In genomic region chr10:28663576-28664368, GRCh38 we compare ENCODE assay signal across 1 cellular context.
A peak's percentile ranks its signal among the peaks of the same experiment; 100 is the strongest.
TF ChIP-seq lines count a peak whose summit lies in the region.

No MANE protein-coding gene starts in this region.

TF ChIP-seq in HepG2, 621 proteins besides CTCF, POLR2A, EP300 and RAD21 (continued from another document and continues in another):
- TF ChIP-seq, protein P1, sequence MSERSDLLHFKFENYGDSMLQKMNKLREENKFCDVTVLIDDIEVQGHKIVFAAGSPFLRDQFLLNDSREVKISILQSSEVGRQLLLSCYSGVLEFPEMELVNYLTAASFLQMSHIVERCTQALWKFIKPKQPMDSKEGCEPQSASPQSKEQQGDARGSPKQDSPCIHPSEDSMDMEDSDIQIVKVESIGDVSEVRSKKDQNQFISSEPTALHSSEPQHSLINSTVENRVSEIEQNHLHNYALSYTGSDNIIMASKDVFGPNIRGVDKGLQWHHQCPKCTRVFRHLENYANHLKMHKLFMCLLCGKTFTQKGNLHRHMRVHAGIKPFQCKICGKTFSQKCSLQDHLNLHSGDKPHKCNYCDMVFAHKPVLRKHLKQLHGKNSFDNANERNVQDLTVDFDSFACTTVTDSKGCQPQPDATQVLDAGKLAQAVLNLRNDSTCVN (CRISPR knock-in tag; IDR thresholded peaks at IDR 0.05; ENCODE audit: borderline replicate concordance): no peak
- no peak for TF ChIP-seq RFXANK (CRISPR knock-in tag; IDR thresholded peaks at IDR 0.05)
- no peak for TF ChIP-seq ZNF430 (CRISPR knock-in tag; IDR thresholded peaks at IDR 0.05)
- TF ChIP-seq CHD2 (IDR thresholded peaks at IDR 0.05; ENCODE audit: low read depth, low read length): no peak
- TF ChIP-seq ZNF788 (CRISPR knock-in tag; IDR thresholded peaks at IDR 0.05; ENCODE audit: borderline replicate concordance): no peak
- no peak for TF ChIP-seq ZNF547 (CRISPR knock-in tag; IDR thresholded peaks at IDR 0.05)
- no peak for TF ChIP-seq TOPORS (CRISPR knock-in tag; IDR thresholded peaks at IDR 0.05)
- 0 out of 2 replicates have a peak, but pooled peaks have one; percentile 33 for TF ChIP-seq KDM3A (CRISPR knock-in tag; IDR thresholded peaks at IDR 0.05; ENCODE audit: low read depth)
- 0 out of 2 replicates have a peak, but pooled peaks have one; percentile 22 for TF ChIP-seq SALL1 (CRISPR knock-in tag; IDR thresholded peaks at IDR 0.05)
- TF ChIP-seq YEATS2 (CRISPR knock-in tag; IDR thresholded peaks at IDR 0.05; ENCODE audit: borderline replicate concordance): 0 out of 2 replicates have a peak, but pooled peaks have one; percentile 26
- TF ChIP-seq RARA (CRISPR knock-in tag; IDR thresholded peaks at IDR 0.05): no peak
- no peak for TF ChIP-seq TBL1XR1 (IDR thresholded peaks at IDR 0.05; ENCODE audit: borderline replicate concordance, low read length, partially characterized antibody)
- TF ChIP-seq ZSCAN29 (CRISPR knock-in tag; conservative IDR thresholded peaks at IDR 0.05): no peak
- no peak for TF ChIP-seq ONECUT2 (CRISPR knock-in tag; IDR thresholded peaks at IDR 0.05)
- TF ChIP-seq, protein P2, sequence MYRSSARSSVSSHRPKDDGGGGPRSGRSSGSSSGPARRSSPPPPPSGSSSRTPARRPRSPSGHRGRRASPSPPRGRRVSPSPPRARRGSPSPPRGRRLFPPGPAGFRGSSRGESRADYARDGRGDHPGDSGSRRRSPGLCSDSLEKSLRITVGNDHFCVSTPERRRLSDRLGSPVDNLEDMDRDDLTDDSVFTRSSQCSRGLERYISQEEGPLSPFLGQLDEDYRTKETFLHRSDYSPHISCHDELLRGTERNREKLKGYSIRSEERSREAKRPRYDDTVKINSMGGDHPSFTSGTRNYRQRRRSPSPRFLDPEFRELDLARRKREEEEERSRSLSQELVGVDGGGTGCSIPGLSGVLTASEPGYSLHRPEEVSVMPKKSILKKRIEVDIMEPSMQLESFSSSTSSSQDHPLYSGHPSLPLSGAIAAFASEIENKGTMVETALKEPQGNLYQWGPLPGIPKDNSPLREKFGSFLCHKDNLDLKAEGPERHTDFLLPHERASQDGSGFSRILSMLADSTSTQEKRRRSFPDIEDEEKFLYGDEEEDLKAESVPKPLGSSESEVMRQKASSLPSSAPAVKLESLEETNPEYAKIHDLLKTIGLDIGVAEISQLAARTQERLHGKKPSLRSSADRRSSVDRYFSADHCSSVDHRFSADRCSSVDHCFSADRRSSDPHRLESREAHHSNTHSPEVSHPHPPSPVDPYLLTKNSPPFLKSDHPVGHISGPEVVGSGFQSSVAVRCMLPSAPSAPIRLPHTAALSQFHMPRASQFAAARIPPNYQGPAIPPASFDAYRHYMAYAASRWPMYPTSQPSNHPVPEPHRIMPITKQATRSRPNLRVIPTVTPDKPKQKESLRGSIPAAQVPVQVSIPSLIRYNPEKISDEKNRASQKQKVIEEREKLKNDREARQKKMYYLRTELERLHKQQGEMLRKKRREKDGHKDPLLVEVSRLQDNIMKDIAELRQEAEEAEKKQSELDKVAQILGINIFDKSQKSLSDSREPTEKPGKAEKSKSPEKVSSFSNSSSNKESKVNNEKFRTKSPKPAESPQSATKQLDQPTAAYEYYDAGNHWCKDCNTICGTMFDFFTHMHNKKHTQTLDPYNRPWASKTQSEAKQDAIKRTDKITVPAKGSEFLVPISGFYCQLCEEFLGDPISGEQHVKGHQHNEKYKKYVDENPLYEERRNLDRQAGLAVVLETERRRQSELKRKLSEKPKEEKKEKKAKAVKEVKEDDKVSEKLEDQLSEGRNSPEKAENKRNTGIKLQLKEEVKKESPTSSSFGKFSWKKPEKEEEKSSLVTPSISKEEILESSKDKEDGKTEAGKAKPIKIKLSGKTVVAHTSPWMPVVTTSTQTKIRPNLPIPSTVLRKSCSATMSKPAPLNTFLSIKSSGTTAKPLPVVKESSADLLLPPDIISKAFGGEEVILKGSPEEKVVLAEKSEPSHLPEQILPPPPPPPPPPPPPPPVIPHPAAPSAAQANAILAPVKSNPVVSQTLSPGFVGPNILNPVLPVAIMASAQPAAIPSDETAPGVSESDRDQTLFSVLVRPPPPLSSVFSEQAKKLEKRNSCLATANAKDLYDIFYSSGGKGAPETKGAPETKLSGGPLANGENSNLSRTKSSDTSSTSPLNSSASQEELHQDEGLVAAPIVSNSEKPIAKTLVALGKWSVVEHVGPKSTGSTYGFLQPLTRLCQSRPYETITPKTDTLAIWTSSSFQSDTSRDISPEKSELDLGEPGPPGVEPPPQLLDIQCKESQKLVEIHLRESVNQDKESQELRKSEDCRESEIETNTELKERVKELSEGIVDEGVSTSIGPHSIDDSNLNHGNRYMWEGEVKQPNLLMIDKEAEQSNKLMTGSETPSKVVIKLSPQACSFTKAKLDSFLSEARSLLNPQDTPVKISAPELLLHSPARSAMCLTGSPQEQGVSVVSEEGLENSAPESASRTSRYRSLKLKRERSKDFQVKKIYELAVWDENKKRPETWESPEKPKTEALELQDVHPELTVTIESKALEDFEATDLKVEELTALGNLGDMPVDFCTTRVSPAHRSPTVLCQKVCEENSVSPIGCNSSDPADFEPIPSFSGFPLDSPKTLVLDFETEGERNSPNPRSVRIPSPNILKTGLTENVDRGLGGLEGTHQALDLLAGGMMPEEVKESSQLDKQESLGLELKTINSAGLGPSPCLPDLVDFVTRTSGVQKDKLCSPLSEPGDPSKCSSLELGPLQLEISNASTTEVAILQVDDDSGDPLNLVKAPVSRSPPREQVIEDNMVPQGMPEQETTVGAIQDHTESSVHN (CRISPR knock-in tag; IDR thresholded peaks at IDR 0.05): no peak
- no peak for TF ChIP-seq NKX3-1 (CRISPR knock-in tag; IDR thresholded peaks at IDR 0.05)
- no peak for TF ChIP-seq ZNF264 (CRISPR knock-in tag; IDR thresholded peaks at IDR 0.05)
- no peak for TF ChIP-seq SIN3A (IDR thresholded peaks at IDR 0.05; ENCODE audit: borderline replicate concordance, low read depth, low read length)
- TF ChIP-seq CREBL2 (CRISPR knock-in tag; IDR thresholded peaks at IDR 0.05; ENCODE audit: borderline replicate concordance): no peak
- no peak for TF ChIP-seq HDAC1 (CRISPR knock-in tag; IDR thresholded peaks at IDR 0.05)
- no peak for TF ChIP-seq ZNF451 (CRISPR knock-in tag; IDR thresholded peaks at IDR 0.05)
- no peak for TF ChIP-seq REPIN1 (CRISPR knock-in tag; IDR thresholded peaks at IDR 0.05; ENCODE audit: borderline replicate concordance, low read depth)
- TF ChIP-seq, protein P3, sequence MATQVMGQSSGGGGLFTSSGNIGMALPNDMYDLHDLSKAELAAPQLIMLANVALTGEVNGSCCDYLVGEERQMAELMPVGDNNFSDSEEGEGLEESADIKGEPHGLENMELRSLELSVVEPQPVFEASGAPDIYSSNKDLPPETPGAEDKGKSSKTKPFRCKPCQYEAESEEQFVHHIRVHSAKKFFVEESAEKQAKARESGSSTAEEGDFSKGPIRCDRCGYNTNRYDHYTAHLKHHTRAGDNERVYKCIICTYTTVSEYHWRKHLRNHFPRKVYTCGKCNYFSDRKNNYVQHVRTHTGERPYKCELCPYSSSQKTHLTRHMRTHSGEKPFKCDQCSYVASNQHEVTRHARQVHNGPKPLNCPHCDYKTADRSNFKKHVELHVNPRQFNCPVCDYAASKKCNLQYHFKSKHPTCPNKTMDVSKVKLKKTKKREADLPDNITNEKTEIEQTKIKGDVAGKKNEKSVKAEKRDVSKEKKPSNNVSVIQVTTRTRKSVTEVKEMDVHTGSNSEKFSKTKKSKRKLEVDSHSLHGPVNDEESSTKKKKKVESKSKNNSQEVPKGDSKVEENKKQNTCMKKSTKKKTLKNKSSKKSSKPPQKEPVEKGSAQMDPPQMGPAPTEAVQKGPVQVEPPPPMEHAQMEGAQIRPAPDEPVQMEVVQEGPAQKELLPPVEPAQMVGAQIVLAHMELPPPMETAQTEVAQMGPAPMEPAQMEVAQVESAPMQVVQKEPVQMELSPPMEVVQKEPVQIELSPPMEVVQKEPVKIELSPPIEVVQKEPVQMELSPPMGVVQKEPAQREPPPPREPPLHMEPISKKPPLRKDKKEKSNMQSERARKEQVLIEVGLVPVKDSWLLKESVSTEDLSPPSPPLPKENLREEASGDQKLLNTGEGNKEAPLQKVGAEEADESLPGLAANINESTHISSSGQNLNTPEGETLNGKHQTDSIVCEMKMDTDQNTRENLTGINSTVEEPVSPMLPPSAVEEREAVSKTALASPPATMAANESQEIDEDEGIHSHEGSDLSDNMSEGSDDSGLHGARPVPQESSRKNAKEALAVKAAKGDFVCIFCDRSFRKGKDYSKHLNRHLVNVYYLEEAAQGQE (IDR thresholded peaks at IDR 0.05; ENCODE audit: borderline replicate concordance in 1 of 2, low read depth in 1 of 2, low read length in 2 of 2): no peak
- no peak for TF ChIP-seq NAIF1 (CRISPR knock-in tag; IDR thresholded peaks at IDR 0.05; ENCODE audit: borderline replicate concordance)
- TF ChIP-seq BCL6 (CRISPR knock-in tag; IDR thresholded peaks at IDR 0.05): peak; percentile 30; the same call in 1 of the 2 replicates
- TF ChIP-seq ZNF256 (CRISPR knock-in tag; conservative IDR thresholded peaks at IDR 0.05): no peak
- TF ChIP-seq SKI (IDR thresholded peaks at IDR 0.05; ENCODE audit: partially characterized antibody): no peak
- TF ChIP-seq PRDM4 (CRISPR knock-in tag; IDR thresholded peaks at IDR 0.05; ENCODE audit: borderline replicate concordance): no peak
- TF ChIP-seq ZNF768 (CRISPR knock-in tag; IDR thresholded peaks at IDR 0.05): no peak
- 0 out of 2 replicates have a peak, but pooled peaks have one; percentile 15 for TF ChIP-seq ELF1 (CRISPR knock-in tag; IDR thresholded peaks at IDR 0.05)
- TF ChIP-seq ZBTB3 (CRISPR knock-in tag; IDR thresholded peaks at IDR 0.05; ENCODE audit: borderline replicate concordance, low read depth): no peak
- TF ChIP-seq KDM4B (CRISPR knock-in tag; IDR thresholded peaks at IDR 0.05): peak; percentile 73; the same call in 1 of the 2 replicates
- TF ChIP-seq ERF (CRISPR knock-in tag; IDR thresholded peaks at IDR 0.05): 0 out of 2 replicates have a peak, but pooled peaks have one; percentile 39
- TF ChIP-seq ZNF607 (CRISPR knock-in tag; IDR thresholded peaks at IDR 0.05; ENCODE audit: borderline replicate concordance): no peak
- TF ChIP-seq ZFP41 (CRISPR knock-in tag; IDR thresholded peaks at IDR 0.05; ENCODE audit: borderline replicate concordance): no peak
- TF ChIP-seq, protein P4, sequence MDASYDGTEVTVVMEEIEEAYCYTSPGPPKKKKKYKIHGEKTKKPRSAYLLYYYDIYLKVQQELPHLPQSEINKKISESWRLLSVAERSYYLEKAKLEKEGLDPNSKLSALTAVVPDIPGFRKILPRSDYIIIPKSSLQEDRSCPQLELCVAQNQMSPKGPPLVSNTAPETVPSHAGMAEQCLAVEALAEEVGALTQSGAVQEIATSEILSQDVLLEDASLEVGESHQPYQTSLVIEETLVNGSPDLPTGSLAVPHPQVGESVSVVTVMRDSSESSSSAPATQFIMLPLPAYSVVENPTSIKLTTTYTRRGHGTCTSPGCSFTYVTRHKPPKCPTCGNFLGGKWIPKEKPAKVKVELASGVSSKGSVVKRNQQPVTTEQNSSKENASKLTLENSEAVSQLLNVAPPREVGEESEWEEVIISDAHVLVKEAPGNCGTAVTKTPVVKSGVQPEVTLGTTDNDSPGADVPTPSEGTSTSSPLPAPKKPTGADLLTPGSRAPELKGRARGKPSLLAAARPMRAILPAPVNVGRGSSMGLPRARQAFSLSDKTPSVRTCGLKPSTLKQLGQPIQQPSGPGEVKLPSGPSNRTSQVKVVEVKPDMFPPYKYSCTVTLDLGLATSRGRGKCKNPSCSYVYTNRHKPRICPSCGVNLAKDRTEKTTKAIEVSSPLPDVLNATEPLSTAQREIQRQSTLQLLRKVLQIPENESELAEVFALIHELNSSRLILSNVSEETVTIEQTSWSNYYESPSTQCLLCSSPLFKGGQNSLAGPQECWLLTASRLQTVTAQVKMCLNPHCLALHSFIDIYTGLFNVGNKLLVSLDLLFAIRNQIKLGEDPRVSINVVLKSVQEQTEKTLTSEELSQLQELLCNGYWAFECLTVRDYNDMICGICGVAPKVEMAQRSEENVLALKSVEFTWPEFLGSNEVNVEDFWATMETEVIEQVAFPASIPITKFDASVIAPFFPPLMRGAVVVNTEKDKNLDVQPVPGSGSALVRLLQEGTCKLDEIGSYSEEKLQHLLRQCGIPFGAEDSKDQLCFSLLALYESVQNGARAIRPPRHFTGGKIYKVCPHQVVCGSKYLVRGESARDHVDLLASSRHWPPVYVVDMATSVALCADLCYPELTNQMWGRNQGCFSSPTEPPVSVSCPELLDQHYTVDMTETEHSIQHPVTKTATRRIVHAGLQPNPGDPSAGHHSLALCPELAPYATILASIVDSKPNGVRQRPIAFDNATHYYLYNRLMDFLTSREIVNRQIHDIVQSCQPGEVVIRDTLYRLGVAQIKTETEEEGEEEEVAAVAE (CRISPR knock-in tag; IDR thresholded peaks at IDR 0.05; ENCODE audit: borderline replicate concordance): no peak
- TF ChIP-seq ATF7 (IDR thresholded peaks at IDR 0.05): no peak
- no peak for TF ChIP-seq ATF7 (CRISPR knock-in tag; IDR thresholded peaks at IDR 0.05)
- TF ChIP-seq STAG1 (CRISPR knock-in tag; IDR thresholded peaks at IDR 0.05): peak; percentile 99
